In the genomic region with DNA sequence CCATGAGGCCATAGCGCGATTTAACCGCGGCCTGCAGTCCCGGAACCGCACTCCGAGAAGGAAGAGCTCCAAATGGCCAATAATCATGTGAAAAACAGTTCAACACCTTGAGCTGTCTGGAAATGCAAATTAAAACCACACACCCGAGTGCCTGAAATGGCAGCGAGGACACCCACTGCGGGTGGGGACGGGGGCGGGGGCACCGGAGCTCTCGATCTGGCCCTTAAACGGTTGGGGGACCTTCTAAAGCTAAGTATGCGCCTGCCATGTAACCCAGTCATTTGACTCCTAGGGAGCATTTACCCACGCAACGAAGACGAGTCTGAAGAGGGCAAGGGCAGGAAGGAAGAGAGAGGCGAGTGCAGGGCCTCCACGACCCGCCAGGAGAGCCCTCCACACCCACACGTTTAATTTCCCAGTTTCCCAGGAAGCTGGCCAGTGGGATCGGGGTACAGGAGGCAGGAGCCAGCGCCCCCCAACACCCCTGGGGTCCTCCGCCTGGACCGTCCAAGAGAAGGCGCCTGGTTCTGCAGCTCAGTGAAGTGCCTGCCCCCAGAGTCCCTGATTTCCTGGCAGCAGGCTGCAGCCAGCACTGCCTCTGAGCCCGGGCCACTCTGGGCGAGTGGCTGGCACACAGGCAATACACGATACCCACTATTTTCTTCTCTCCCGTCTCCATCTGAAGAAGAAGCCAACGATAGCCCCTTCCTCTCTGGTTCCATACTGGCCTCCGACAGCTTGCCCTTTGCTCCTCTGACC, we compare ENCODE assay signal across 17 cellular contexts. TPM values are rescaled to one million over a fixed set of nuclear protein-coding genes. Genes with fewer than 3 reads are reported as not detected.
"Had no signal": no experiment of that assay in that cellular context is flagged by ENCODE, and none has a peak within 500 bp of the region (broad histone marks: within the 10 kb centered on the region; RNA-seq: fewer than 3 reads in every experiment).

No MANE protein-coding gene starts in this region.

- H3K4me1 ChIP-seq: testis had no signal

- H3K79me2 ChIP-seq: parathyroid adenoma had no signal

- H3K27ac Mint-ChIP-seq: activated naive CD4-positive, alpha-beta T cell treated with anti-CD3 and anti-CD28 coated beads, Interleukin-2, amount 50 U/mL, for 24 hours; naive thymus-derived CD8-positive, alpha-beta T cell; T-helper 2 cell treated with Interferon-gamma antibody and Interleukin-4, amounts not matched to agents 5 μg/mL and 100 μg/mL, for 36 hours had no signal

- FAIRE-seq: endometrium, islet of Langerhans had no signal

- H3K9me3 Mint-ChIP-seq: activated naive CD4-positive, alpha-beta T cell treated with anti-CD3 and anti-CD28 coated beads, Interleukin-2, amount 50 U/mL, for 24 hours had no signal

- H2AFZ ChIP-seq: parathyroid adenoma had no signal

- H3K4me3 Mint-ChIP-seq: activated naive CD4-positive, alpha-beta T cell treated with anti-CD3 and anti-CD28 coated beads, Interleukin-2, amount 50 U/mL, for 24 hours; T-helper 2 cell treated with Interferon-gamma antibody and Interleukin-4, amounts not matched to agents 5 μg/mL and 100 μg/mL, for 36 hours had no signal

- H3K9me3 ChIP-seq: neutrophil, testis, upper lobe of right lung had no signal

- DNase-seq: activated CD4-positive, alpha-beta T cell treated with anti-CD3 and anti-CD28 coated beads, Interleukin-2, amount 50 U/mL, for 4 hours; mammary epithelial cell; naive thymus-derived CD8-positive, alpha-beta T cell; stimulated activated CD4-positive, alpha-beta T cell treated with anti-CD3 and anti-CD28 coated beads, Interleukin-1b, Interleukin-23, amount 100 ng/mL, for 48 hours; stomach; testis; upper lobe of right lung had no signal

- H3K36me3 Mint-ChIP-seq: activated naive CD4-positive, alpha-beta T cell treated with anti-CD3 and anti-CD28 coated beads, Interleukin-2, amount 50 U/mL, for 24 hours had no signal

- H3K4me3 ChIP-seq: gastroesophageal sphincter, stomach, testis, upper lobe of right lung had no signal

- H3K27me3 ChIP-seq: testis had no signal

- ATAC-seq: gastroesophageal sphincter; naive thymus-derived CD8-positive, alpha-beta T cell; upper lobe of right lung had no signal

- H3K36me3 ChIP-seq: gastroesophageal sphincter, neutrophil, stomach, upper lobe of right lung had no signal

- H3K27ac ChIP-seq: gastroesophageal sphincter, neutrophil, parathyroid adenoma, stomach, testis, upper lobe of right lung had no signal

- H3K9ac ChIP-seq: parathyroid adenoma had no signal

RNA-seq across cellular contexts. Expression of a gene that starts 1.7 kb away (rescaled TPM):
- total RNA-seq: cardiac septum; gastroesophageal sphincter; mammary epithelial cell; mucosa of gallbladder; naive thymus-derived CD8-positive, alpha-beta T cell; stomach; upper lobe of right lung had no signal
- polyA plus RNA-seq: esophagus; mammary epithelial cell; naive thymus-derived CD8-positive, alpha-beta T cell; stomach had no signal

RNA-seq across cellular contexts. Expression of a gene that starts 28.8 kb away (rescaled TPM):
- total RNA-seq: stomach had no signal
- polyA plus RNA-seq: stomach had no signal

RNA-seq across cellular contexts. Expression of a gene that starts 33.4 kb away (rescaled TPM):
- total RNA-seq: naive thymus-derived CD8-positive, alpha-beta T cell had no signal
- polyA plus RNA-seq: mammary epithelial cell; naive thymus-derived CD8-positive, alpha-beta T cell had no signal

RNA-seq across cellular contexts. Expression of a gene that starts 43.8 kb away (rescaled TPM):
- total RNA-seq: cardiac septum; gastroesophageal sphincter; mammary epithelial cell; naive thymus-derived CD8-positive, alpha-beta T cell; upper lobe of right lung had no signal
- polyA plus RNA-seq: esophagus; mammary epithelial cell; naive thymus-derived CD8-positive, alpha-beta T cell had no signal
